ENCODE assay signal across 14 cellular contexts in genomic region chr15:85786778-85787114, GRCh38. TPM values are rescaled to one million over a fixed set of nuclear protein-coding genes. Genes with fewer than 3 reads are reported as not detected.
DNase-seq lines count a peak whose midpoint lies in the region; ATAC-seq, FAIRE-seq and TF ChIP-seq lines count a peak whose summit lies in the region.
"Had no signal": no experiment of that assay in that cellular context is flagged by ENCODE, and none has a peak within 500 bp of the region (broad histone marks: within the 10 kb centered on the region; RNA-seq: fewer than 3 reads in every experiment).

No MANE protein-coding gene starts in this region.

- H3K27me3 Mint-ChIP-seq in GM23338 (ENCODE audit: insufficient read depth, low read depth, poor library complexity): peaks cover 10% of the 10 kb centered on the region
- H3K27me3 Mint-ChIP-seq: activated CD4-positive, alpha-beta memory T cell treated with anti-CD3 and anti-CD28 coated beads, Interleukin-2, amount 10 ng/mL, durations not matched to agents 7 days and 5 days had no signal

- no peaks in the 10 kb centered on the region for H3K9me3 Mint-ChIP-seq in GM23338
- H3K9me3 Mint-ChIP-seq: activated CD4-positive, alpha-beta memory T cell treated with anti-CD3 and anti-CD28 coated beads, Interleukin-2, amount 10 ng/mL, durations not matched to agents 7 days and 5 days; CD8-positive, alpha-beta T cell had no signal

- no peak overlapping the region for H2AFZ ChIP-seq in GM23338

- H3K4me1 ChIP-seq in GM23338 (ENCODE audit: insufficient read depth) (peaks cover 25% of the 10 kb centered on the region), RWPE2 (ENCODE audit: insufficient read depth, poor library complexity, severe bottlenecking) (peaks cover 24% of the 10 kb centered on the region), esophagus squamous epithelium (peaks cover 15 to 60% (median 22%) of the 10 kb centered on the region in 3 donors), small intestine (ENCODE audit: control insufficient read depth in 2 of 2, insufficient read depth in 1 of 2, low read depth in 1 of 2, low read length in 1 of 2) (peaks cover 9 to 18% of the 10 kb centered on the region in 2 donors)

- H3K4me1 Mint-ChIP-seq in GM23338: peaks cover 62% of the 10 kb centered on the region

- H3F3A ChIP-seq in GM23338 (replicated peaks; ENCODE audit: low read depth): no peaks in the 10 kb centered on the region

- peaks cover 41% of the 10 kb centered on the region for H4K20me1 ChIP-seq in GM23338 (replicated peaks; ENCODE audit: insufficient read depth)

- peaks cover 98% of the 10 kb centered on the region for H3K79me2 ChIP-seq in GM23338 (replicated peaks; ENCODE audit: insufficient read depth)

- 63 to 83% methylated on average over 3 of the region's 3 CpGs for WGBS in esophagus squamous epithelium, 2 donors
- WGBS in small intestine, 3 donors: 43 to 75% (median 57%) methylated on average over 3 of the region's 3 CpGs

- no peak overlapping the region for H3K4me3 ChIP-seq in GM23338
- H3K4me3 ChIP-seq in RWPE2 (ENCODE audit: severe bottlenecking): no peak overlapping the region
- no peak overlapping the region for H3K4me3 ChIP-seq in esophagus squamous epithelium
- no peak overlapping the region for H3K4me3 ChIP-seq in small intestine (ENCODE audit: low read depth in 1 of 2, low read length in 2 of 2)
- H3K4me3 ChIP-seq: pancreas had no signal

- H3K9me3 ChIP-seq in RWPE2 (ENCODE audit: severe bottlenecking) (no peaks in the 10 kb centered on the region), esophagus squamous epithelium (no peaks in the 10 kb centered on the region), small intestine (ENCODE audit: control insufficient read depth, low read depth) (no peaks in the 10 kb centered on the region)
- H3K9me3 ChIP-seq: pancreas had no signal

- peaks cover 10% of the 10 kb centered on the region; the same call in 1 of the 3 replicates for H3K36me3 Mint-ChIP-seq in GM23338 (ENCODE audit: low read depth)
- H3K36me3 Mint-ChIP-seq: CD8-positive, alpha-beta T cell had no signal

- H3K36me3 ChIP-seq in GM23338 (ENCODE audit: insufficient read depth) (no peaks in the 10 kb centered on the region), RWPE2 (ENCODE audit: low read depth) (no peaks in the 10 kb centered on the region), esophagus squamous epithelium (no peaks in the 10 kb centered on the region), small intestine (ENCODE audit: control insufficient read depth in 2 of 2, insufficient read depth in 2 of 2, low read length in 2 of 2) (no peaks in the 10 kb centered on the region)
- H3K36me3 ChIP-seq: pancreas had no signal

- TF ChIP-seq POLR2A in esophagus squamous epithelium (IDR thresholded peaks at IDR 0.05): no peak

- H3K27ac ChIP-seq in GM23338 (ENCODE audit: low read depth) (no peak overlapping the region), RWPE2 (ENCODE audit: poor library complexity, severe bottlenecking) (peak overlapping the region; percentile 95), esophagus squamous epithelium (peak overlapping the region; percentile 44 to 70 (median 66)), small intestine (ENCODE audit: low read depth in 1 of 2, low read length in 1 of 2) (peak overlapping the region; percentile 15 to 57)

- no peak overlapping the region for H3K4me3 Mint-ChIP-seq in GM23338
- H3K4me3 Mint-ChIP-seq: activated CD4-positive, alpha-beta memory T cell treated with anti-CD3 and anti-CD28 coated beads, Interleukin-2, amount 10 ng/mL, durations not matched to agents 7 days and 5 days had no signal

- H3K27me3 ChIP-seq in GM23338 (ENCODE audit: insufficient read depth): no peaks in the 10 kb centered on the region
- H3K27me3 ChIP-seq in RWPE2 (ENCODE audit: insufficient read depth, poor library complexity, severe bottlenecking): no peaks in the 10 kb centered on the region
- no peaks in the 10 kb centered on the region for H3K27me3 ChIP-seq in esophagus squamous epithelium
- H3K27me3 ChIP-seq in small intestine (ENCODE audit: control insufficient read depth in 2 of 2, insufficient read depth in 2 of 2, low read length in 2 of 2): no peaks in the 10 kb centered on the region
- H3K27me3 ChIP-seq: pancreas had no signal

- TF ChIP-seq CTCF in GM23338 (conservative IDR thresholded peaks at IDR 0.05; ENCODE audit: low read depth in 2 of 2) (no peak), RWPE2 (IDR thresholded peaks at IDR 0.05; ENCODE audit: poor library complexity, severe bottlenecking) (no peak), esophagus squamous epithelium (IDR thresholded peaks at IDR 0.05) (no peak)

- DNase-seq in GM23338 (ENCODE audit: low spot score) (no peak), RWPE2 (ENCODE audit: low spot score) (no peak), esophagus squamous epithelium (lab: John Stamatoyannopoulos, UW) (no peak), small intestine (no peak), NCI-H2196 treated with DMSO at 0.1 percent for 48 hours (lab: John Stamatoyannopoulos, UW; ENCODE audit: unreplicated experiment) (no peak), NCI-H1694 treated with DMSO at 0.1 percent for 48 hours (lab: John Stamatoyannopoulos, UW) (no peak)
- DNase-seq in activated T-cell treated with anti-CD3 and anti-CD28 coated beads, Interleukin-2, amount 50 U/mL, for 1 hour: no peak
- DNase-seq: activated CD4-positive, alpha-beta memory T cell treated with anti-CD3 and anti-CD28 coated beads, Interleukin-2, amount 10 ng/mL, durations not matched to agents 7 days and 5 days; activated naive CD4-positive, alpha-beta T cell treated with Interleukin-2 at 50 U/mL for 16 hours; CD8-positive, alpha-beta T cell; NCI-H526 treated with DMSO at 0.1 percent for 48 hours; stimulated activated CD4-positive, alpha-beta T cell treated with anti-CD3 and anti-CD28 coated beads, Interleukin-2, amount 100 ng/mL, for 48 hours; stimulated activated naive CD4-positive, alpha-beta T cell had no signal

- peak overlapping the region; percentile 36; the same call in 1 of the 2 replicates for H3K4me2 ChIP-seq in GM23338

- intact Hi-C loops in esophagus squamous epithelium (cut with DNase I): no loop called here

- no peak for ATAC-seq in GM23338
- ATAC-seq in RWPE2 (ENCODE audit: low read depth): no peak
- ATAC-seq: CD8-positive, alpha-beta T cell had no signal

- H3K9me2 ChIP-seq in GM23338 (ENCODE audit: insufficient read depth): no peaks in the 10 kb centered on the region

- no peak for FAIRE-seq in small intestine (lab: Jason Lieb, UNC)
- FAIRE-seq: pancreas had no signal

- peak overlapping the region; percentile 48; the same call in 1 of the 2 replicates for H3K27ac Mint-ChIP-seq in GM23338

TF ChIP-seq in GM23338, 12 proteins besides CTCF, POLR2A, EP300 and RAD21 (continues in another document):
- no peak for TF ChIP-seq REST (IDR thresholded peaks at IDR 0.05; ENCODE audit: unreplicated experiment)
- no peak for TF ChIP-seq JUNB (IDR thresholded peaks at IDR 0.05; ENCODE audit: unreplicated experiment)

RNA-seq across cellular contexts. Expression of gene KLHL25, which starts 8.0 kb away (rescaled TPM):
- total RNA-seq in GM23338 (2014; rRNA removed; shearing (Covaris generic)): 28.5 and 38.3 TPM in 2 replicates
- polyA plus RNA-seq in GM23338 (2016; fragmentation: Nextera tagmentation; extraction: Ambion mirVana): 5.2 and 5.8 TPM in 2 replicates
- total RNA-seq in esophagus squamous epithelium: 10 to 100 TPM in 1 of 4 donors, 1 to 10 TPM in 3; 3.1 to 11.6 (median 8.1) TPM
- 1 to 10 TPM; 7.6 to 9.5 (median 8.3) TPM for polyA plus RNA-seq in small intestine
